ENCODE assay signal across 8 cellular contexts in genomic region chr6:118810420-118811027, GRCh38.
DNase-seq lines count a peak whose midpoint lies in the region; ATAC-seq and TF ChIP-seq lines count a peak whose summit lies in the region.

No MANE protein-coding gene starts in this region.

- no peak for TF ChIP-seq CTCF in activated CD8-positive, alpha-beta T cell treated with anti-CD3 and anti-CD28 coated beads for 36 hours (IDR thresholded peaks at IDR 0.05)
- TF ChIP-seq CTCF in spleen (IDR thresholded peaks at IDR 0.05 in 8 of 11, conservative IDR thresholded peaks at IDR 0.05 in 3 of 11) (no peak), neural progenitor cell (IDR thresholded peaks at IDR 0.05) (no peak)

- peak overlapping the region; percentile 20 for H3K4me3 Mint-ChIP-seq in activated CD8-positive, alpha-beta T cell treated with anti-CD3 and anti-CD28 coated beads for 36 hours
- H3K4me3 Mint-ChIP-seq in neural progenitor cell, result no peak overlapping the region

- CTCF ChIA-PET in activated CD8-positive, alpha-beta T cell treated with anti-CD3 and anti-CD28 coated beads for 36 hours (lab: Charles Lee), result interaction anchor here (0.6 to 3.4 kb wide), 4 partner anchors 10 to 528 kb away, joined by 3 to 28 read pairs (median 4); no protein-coding TSS in a partner anchor

- DNase-seq in left cardiac atrium (no peak), right cardiac atrium (no peak), spleen (peak; percentile 90), neural progenitor cell (ENCODE audit: low spot score) (no peak), HCEC 1CT (no peak), RKO (ENCODE audit: low spot score) (no peak)
- DNase-seq in activated CD8-positive, alpha-beta T cell treated with anti-CD3 and anti-CD28 coated beads for 36 hours, result peak; percentile 89

- no peaks in the 10 kb centered on the region for H3F3A ChIP-seq in neural progenitor cell (ENCODE audit: low read depth)

- H3K36me3 Mint-ChIP-seq in activated CD8-positive, alpha-beta T cell treated with anti-CD3 and anti-CD28 coated beads for 36 hours (ENCODE audit: low read depth), result peaks cover 33% of the 10 kb centered on the region
- H3K36me3 Mint-ChIP-seq in neural progenitor cell, result peaks cover 10% of the 10 kb centered on the region

- H3K27ac ChIP-seq in right cardiac atrium (ENCODE audit: low read length) (no peak overlapping the region), spleen (peak overlapping the region in 7 of 8 donors; percentile 25 to 77 (median 68)), neural progenitor cell (no peak overlapping the region)

- H3K9me3 ChIP-seq in right cardiac atrium (ENCODE audit: control insufficient read depth, low read length) (no peaks in the 10 kb centered on the region), spleen (no peaks in the 10 kb centered on the region), neural progenitor cell (ENCODE audit: low read depth) (no peaks in the 10 kb centered on the region)

- no peaks in the 10 kb centered on the region for H4K20me1 ChIP-seq in neural progenitor cell (ENCODE audit: low read depth)

- POLR2A ChIA-PET in activated CD8-positive, alpha-beta T cell treated with anti-CD3 and anti-CD28 coated beads for 36 hours (lab: Charles Lee), result interaction anchor here (1.5 kb wide), 1 partner anchor 11 kb away, joined by 3 read pairs; no protein-coding TSS in a partner anchor

- WGBS in right cardiac atrium, result 82% methylated on average over 4 of the region's 4 CpGs
- WGBS in spleen, 5 donors, result 25 to 42% (median 36%) methylated on average over 4 of the region's 4 CpGs

- H3K4me2 ChIP-seq in neural progenitor cell, result no peak overlapping the region

- H2AFZ ChIP-seq in neural progenitor cell (replicated peaks), result no peak overlapping the region

- no peak overlapping the region for H3K4me3 ChIP-seq in right cardiac atrium (ENCODE audit: low read length)
- H3K4me3 ChIP-seq in spleen, result peak overlapping the region in 1 of 8 donors; percentile 11
- H3K4me3 ChIP-seq in neural progenitor cell, result no peak overlapping the region

- no peaks in the 10 kb centered on the region for H3K4me1 ChIP-seq in right cardiac atrium (ENCODE audit: control insufficient read depth, insufficient read depth, low read length)
- H3K4me1 ChIP-seq in spleen, result peaks cover 0 to 32% (median 23%) of the 10 kb centered on the region in 6 donors
- H3K4me1 ChIP-seq in neural progenitor cell, result no peaks in the 10 kb centered on the region

- ATAC-seq in left cardiac atrium (peak; percentile 43 to 68), right cardiac atrium (no peak), HG03558 (IDR thresholded peaks at IDR 0.05; ENCODE audit: extremely low read depth, unreplicated experiment) (peak; percentile 63)
- peak; percentile 95 for ATAC-seq in activated CD8-positive, alpha-beta T cell treated with anti-CD3 and anti-CD28 coated beads for 36 hours

- H3K4me1 Mint-ChIP-seq in activated CD8-positive, alpha-beta T cell treated with anti-CD3 and anti-CD28 coated beads for 36 hours (ENCODE audit: low read depth), result peaks cover 57% of the 10 kb centered on the region
- no peaks in the 10 kb centered on the region for H3K4me1 Mint-ChIP-seq in neural progenitor cell

- TF ChIP-seq POLR2A in spleen (IDR thresholded peaks at IDR 0.05), result no peak

- intact Hi-C loops in left cardiac atrium (cut with DNase I), result no loop called here
- intact Hi-C loops in right cardiac atrium (cut with DNase I), result no loop called here
- intact Hi-C loops in activated CD8-positive, alpha-beta T cell treated with anti-CD3 and anti-CD28 coated beads for 36 hours (cut with micrococcal nuclease), result loop anchor here (5.0 kb wide), 1 partner anchor 82 kb away; the partner anchor contains the start of gene ASF1A
- intact Hi-C loops in spleen (cut with DNase I; ENCODE audit: low total_unique reads), result no loop called here

- no peaks in the 10 kb centered on the region for H3K27me3 Mint-ChIP-seq in activated CD8-positive, alpha-beta T cell treated with anti-CD3 and anti-CD28 coated beads for 36 hours
- no peaks in the 10 kb centered on the region for H3K27me3 Mint-ChIP-seq in neural progenitor cell (ENCODE audit: insufficient read depth, low read depth)

- H3K27ac Mint-ChIP-seq in activated CD8-positive, alpha-beta T cell treated with anti-CD3 and anti-CD28 coated beads for 36 hours, result peak overlapping the region; percentile 93
- H3K27ac Mint-ChIP-seq in neural progenitor cell, result no peak overlapping the region

- H3K9me3 Mint-ChIP-seq in activated CD8-positive, alpha-beta T cell treated with anti-CD3 and anti-CD28 coated beads for 36 hours, result peaks cover 11% of the 10 kb centered on the region
- no peaks in the 10 kb centered on the region for H3K9me3 Mint-ChIP-seq in neural progenitor cell

- H3K36me3 ChIP-seq in spleen, result peaks cover 0 to 12% (median 7%) of the 10 kb centered on the region in 6 donors
- H3K36me3 ChIP-seq in neural progenitor cell, result peaks cover 3% of the 10 kb centered on the region

- no peak overlapping the region for H3K9ac ChIP-seq in neural progenitor cell

- H3K27me3 ChIP-seq in right cardiac atrium (ENCODE audit: control insufficient read depth, insufficient read depth) (no peaks in the 10 kb centered on the region), spleen (replicated peaks in 1 of 7) (no peaks in the 10 kb centered on the region), neural progenitor cell (no peaks in the 10 kb centered on the region)

- no peaks in the 10 kb centered on the region for H3K79me2 ChIP-seq in neural progenitor cell (ENCODE audit: low read depth)

Comparison
In these comparisons a context has a peak if more than half of its experiments do, and no peak if none do; other contexts are left out.
1. ATAC-seq: peak in left cardiac atrium (2 of 2), HG03558 (single experiment) and activated CD8-positive, alpha-beta T cell treated with anti-CD3 and anti-CD28 coated beads for 36 hours (single experiment); none in right cardiac atrium (0 of 2).
2. DNase-seq: peak in activated CD8-positive, alpha-beta T cell treated with anti-CD3 and anti-CD28 coated beads for 36 hours (single experiment) and spleen (single experiment); none in left cardiac atrium (single experiment), right cardiac atrium (0 of 3), neural progenitor cell (single experiment), HCEC 1CT (single experiment) and RKO (single experiment).
3. H3K27ac ChIP-seq: peak in spleen (7 of 8); none in right cardiac atrium (single experiment) and neural progenitor cell (single experiment).